In genomic region chr10:6766061-6766460, GRCh38 we compare ENCODE assay signal across 19 cellular contexts.
DNase-seq lines count a peak whose midpoint lies in the region; ATAC-seq, FAIRE-seq and TF ChIP-seq lines count a peak whose summit lies in the region.
"Had no signal": no experiment of that assay in that cellular context is flagged by ENCODE, and none has a peak within 500 bp of the region (broad histone marks: within the 10 kb centered on the region; RNA-seq: fewer than 3 reads in every experiment).

No MANE protein-coding gene starts in this region.

- no peak for TF ChIP-seq RAD21 in GM12878 (IDR thresholded peaks at IDR 0.05; ENCODE audit: insufficient read depth, low read depth, low read length)

- peak overlapping the region; percentile 79 for H3K4me3 Mint-ChIP-seq in HFFc6
- H3K4me3 Mint-ChIP-seq: activated CD4-positive, alpha-beta memory T cell treated with anti-CD3 and anti-CD28 coated beads, Interleukin-2, amount 10 ng/mL, durations not matched to agents 7 days and 5 days; naive thymus-derived CD8-positive, alpha-beta T cell had no signal

- H3K4me2 ChIP-seq in GM12878 (ENCODE audit: control insufficient read depth, insufficient read depth) (no peak overlapping the region), mesenchymal stem cell (ENCODE audit: low read length, poor library complexity, severe bottlenecking) (no peak overlapping the region)

- H3K9me3 ChIP-seq in GM12878 (replicated peaks; ENCODE audit: control insufficient read depth, insufficient read depth, low read length) (peaks cover 6% of the 10 kb centered on the region; the same call in 2 of the 3 replicates), mesenchymal stem cell (ENCODE audit: control insufficient read depth, low read length) (no peaks in the 10 kb centered on the region)

- H2BK12ac ChIP-seq in mesenchymal stem cell (ENCODE audit: low read length in 2 of 2): no peak overlapping the region

- H3K27me3 Mint-ChIP-seq in HFFc6 (ENCODE audit: insufficient read depth): peaks cover 2% of the 10 kb centered on the region

- H3K79me2 ChIP-seq in ACC112 (ENCODE audit: control insufficient read depth, insufficient read depth, low read length, unreplicated experiment) (no peaks in the 10 kb centered on the region), GM12878 (ENCODE audit: control insufficient read depth, insufficient read depth, low read length) (no peaks in the 10 kb centered on the region)

- H3K9ac ChIP-seq in GM12878 (ENCODE audit: control insufficient read depth, insufficient read depth, low read length) (no peak overlapping the region), mesenchymal stem cell (ENCODE audit: low read length) (peak overlapping the region; percentile 40)

- no peak overlapping the region for H3K4ac ChIP-seq in mesenchymal stem cell (ENCODE audit: low read depth in 1 of 2, low read length in 2 of 2)

- H3K36me3 Mint-ChIP-seq in HFFc6 (ENCODE audit: low read depth): no peaks in the 10 kb centered on the region; the same call in 1 of the 2 replicates

- intact Hi-C loops in GM12878 (cut with micrococcal nuclease; ENCODE audit: unreplicated experiment): no loop called here

- no peak for ATAC-seq in GM12878
- no peak for ATAC-seq in HG03095 (IDR thresholded peaks at IDR 0.05; ENCODE audit: unreplicated experiment)
- no peak for ATAC-seq in GM21576 (IDR thresholded peaks at IDR 0.05; ENCODE audit: unreplicated experiment)
- ATAC-seq: HCT116; naive thymus-derived CD8-positive, alpha-beta T cell had no signal

- H2BK120ac ChIP-seq in mesenchymal stem cell (ENCODE audit: low read depth, low read length): no peak overlapping the region

- H3K79me1 ChIP-seq in mesenchymal stem cell (replicated peaks; ENCODE audit: low read length, poor library complexity, severe bottlenecking): no peaks in the 10 kb centered on the region

- no peak overlapping the region for H2BK5ac ChIP-seq in mesenchymal stem cell (ENCODE audit: low read depth, low read length, poor library complexity, severe bottlenecking)

- SMC1A ChIA-PET in GM12878 (lab: Charles Lee; ENCODE audit: uncharacterized antibody, unreplicated experiment): no interaction called here

- H3K14ac ChIP-seq in mesenchymal stem cell (ENCODE audit: low read length in 2 of 2): no peak overlapping the region

- peaks cover 12% of the 10 kb centered on the region for H3K4me1 Mint-ChIP-seq in HFFc6 (ENCODE audit: low read depth)
- H3K4me1 Mint-ChIP-seq: activated CD4-positive, alpha-beta memory T cell treated with anti-CD3 and anti-CD28 coated beads, Interleukin-2, amount 10 ng/mL, durations not matched to agents 7 days and 5 days had no signal

- no peak overlapping the region for H4K8ac ChIP-seq in mesenchymal stem cell (ENCODE audit: low read length)

- peak overlapping the region in 1 of 2 experiments; percentile 12 for H3K18ac ChIP-seq in mesenchymal stem cell (ENCODE audit: low read depth in 1 of 2, low read length in 2 of 2)

- peak overlapping the region; percentile 49 for H3K4me3 ChIP-seq in ACC112 (ENCODE audit: low read depth, low read length)
- no peak overlapping the region for H3K4me3 ChIP-seq in GM12878
- peak overlapping the region in 1 of 2 experiments; percentile 57 for H3K4me3 ChIP-seq in mesenchymal stem cell (ENCODE audit: insufficient read depth in 1 of 2, low read depth in 1 of 2, low read length in 2 of 2)
- H3K4me3 ChIP-seq: ascending aorta, esophagus squamous epithelium, SK-N-MC had no signal

- CTCF ChIA-PET in GM12878 (lab: Yijun Ruan, JAX): no interaction called here

- no TSS peak for BruUV-seq in GM12878 (replicated peaks; lab: Mats Ljungman, UMichigan)

- 15% methylated on average over 7 of the region's 7 CpGs for WGBS in GM12878 (ENCODE audit: insufficient coverage, insufficient replicate concordance, low lambda C conversion rate, missing lambda C conversion rate)
- WGBS in mesenchymal stem cell: 86% methylated on average over 7 of the region's 7 CpGs

- H3K27me3 ChIP-seq in ACC112 (ENCODE audit: insufficient read depth, low read length) (no peaks in the 10 kb centered on the region), GM12878 (replicated peaks in 1 of 2; ENCODE audit: control insufficient read depth in 2 of 2, insufficient read depth in 2 of 2, low read length in 1 of 2) (peaks cover 0 to 3% of the 10 kb centered on the region in 2 experiments; a peak in 1 of 4 replicates), mesenchymal stem cell (ENCODE audit: control insufficient read depth in 1 of 2, insufficient read depth in 1 of 2, low read length in 2 of 2) (no peaks in the 10 kb centered on the region)
- H3K27me3 ChIP-seq: ascending aorta had no signal

- no peak overlapping the region for H2BK15ac ChIP-seq in mesenchymal stem cell (ENCODE audit: low read depth, poor library complexity, severe bottlenecking)

- H3K27ac ChIP-seq in ACC112 (ENCODE audit: low read depth, low read length): peak overlapping the region; percentile 10
- no peak overlapping the region for H3K27ac ChIP-seq in GM12878 (ENCODE audit: control insufficient read depth, insufficient read depth)
- no peak overlapping the region for H3K27ac ChIP-seq in mesenchymal stem cell (ENCODE audit: low read length, poor library complexity, severe bottlenecking)
- H3K27ac ChIP-seq: ascending aorta, SK-N-MC had no signal

- peaks cover 10% of the 10 kb centered on the region for H3K9me3 Mint-ChIP-seq in HFFc6
- H3K9me3 Mint-ChIP-seq: activated CD4-positive, alpha-beta memory T cell treated with anti-CD3 and anti-CD28 coated beads, Interleukin-2, amount 10 ng/mL, durations not matched to agents 7 days and 5 days had no signal

- no peak for TF ChIP-seq CTCF in HFFc6 (IDR thresholded peaks at IDR 0.05)
- no peak for TF ChIP-seq CTCF in GM12878 (IDR thresholded peaks at IDR 0.05 in 2 of 3, conservative IDR thresholded peaks at IDR 0.05 in 1 of 3; ENCODE audit: control insufficient read depth in 2 of 3, extremely low read depth in 1 of 3, insufficient read depth in 1 of 3, low read depth in 3 of 3, low read length in 3 of 3)

- H4K20me1 ChIP-seq in GM12878 (ENCODE audit: control insufficient read depth, insufficient read depth): no peaks in the 10 kb centered on the region

- no peak for TF ChIP-seq POLR2A in GM12878 (IDR thresholded peaks at IDR 0.05; ENCODE audit: low read depth, low read length)

- DNase-seq in HFFc6: peak; percentile 44
- no peak for DNase-seq in GM12878 (ENCODE audit: low read depth, low spot score)
- no peak for DNase-seq in mesenchymal stem cell
- no peak for DNase-seq in GM19240 (ENCODE audit: insufficient read length, low spot score)
- no peak for DNase-seq in activated gamma-delta T cell (lab: John Stamatoyannopoulos, UW)
- DNase-seq: activated CD4-positive, alpha-beta memory T cell treated with anti-CD3 and anti-CD28 coated beads, Interleukin-2, amount 10 ng/mL, durations not matched to agents 7 days and 5 days; AML-193; esophagus squamous epithelium; naive thymus-derived CD8-positive, alpha-beta T cell; NCI-H146; NCI-H446 treated with DMSO at 0.1 percent for 48 hours; stimulated activated CD4-positive, alpha-beta T cell treated with anti-CD3 and anti-CD28 coated beads, Interleukin-2, amount 100 ng/mL, for 24 hours had no signal

- POLR2A ChIA-PET in GM12878 (lab: Charles Lee): no interaction called here

- RAD21 ChIA-PET in GM12878 (lab: Charles Lee; ENCODE audit: unreplicated experiment): no interaction called here

- H3K36me3 ChIP-seq in ACC112 (ENCODE audit: insufficient read depth, low read length) (no peaks in the 10 kb centered on the region), GM12878 (ENCODE audit: control insufficient read depth in 2 of 2, insufficient read depth in 2 of 2, low read length in 1 of 2) (no peaks in the 10 kb centered on the region), mesenchymal stem cell (ENCODE audit: control insufficient read depth in 1 of 2, insufficient read depth in 2 of 2, low read depth in 1 of 2, low read length in 2 of 2) (no peaks in the 10 kb centered on the region)
- H3K36me3 ChIP-seq: ascending aorta, esophagus squamous epithelium had no signal

- H3K27ac Mint-ChIP-seq in HFFc6: peak overlapping the region; percentile 81
- H3K27ac Mint-ChIP-seq: activated CD4-positive, alpha-beta memory T cell treated with anti-CD3 and anti-CD28 coated beads, Interleukin-2, amount 10 ng/mL, durations not matched to agents 7 days and 5 days; naive thymus-derived CD8-positive, alpha-beta T cell had no signal

- no peak for TF ChIP-seq EP300 in GM12878 (IDR thresholded peaks at IDR 0.05; ENCODE audit: borderline replicate concordance in 1 of 2, control insufficient read depth in 1 of 2, low read depth in 2 of 2, low read length in 2 of 2)

- no peak overlapping the region for H2AK5ac ChIP-seq in mesenchymal stem cell (ENCODE audit: low read length, severe bottlenecking)

- H3K23ac ChIP-seq in mesenchymal stem cell (ENCODE audit: low read length in 2 of 2): no peak overlapping the region

- peak; percentile 64 for FAIRE-seq in GM12878 (lab: Jason Lieb, UNC)
- FAIRE-seq: TTC549 had no signal

- in situ Hi-C loops in GM12878 (cut with MboI): no loop called here

- H3K4me1 ChIP-seq in ACC112 (ENCODE audit: control insufficient read depth, insufficient read depth, low read length, unreplicated experiment) (peaks cover 23% of the 10 kb centered on the region), GM12878 (ENCODE audit: control insufficient read depth, insufficient read depth, low read length) (peaks cover 3% of the 10 kb centered on the region; the same call in 1 of the 2 replicates), mesenchymal stem cell (ENCODE audit: control insufficient read depth, insufficient read depth, low read depth, low read length) (peaks cover 7% of the 10 kb centered on the region)
- H3K4me1 ChIP-seq: ascending aorta, esophagus squamous epithelium had no signal

- H2AFZ ChIP-seq in ACC112 (ENCODE audit: low read length, unreplicated experiment) (peak overlapping the region; percentile 47), GM12878 (ENCODE audit: control insufficient read depth, low read depth, low read length) (no peak overlapping the region), mesenchymal stem cell (ENCODE audit: low read depth, low read length) (no peak overlapping the region)

- H4K91ac ChIP-seq in mesenchymal stem cell (ENCODE audit: low read length): no peak overlapping the region

TF ChIP-seq in GM12878, 131 proteins besides CTCF, POLR2A, EP300 and RAD21:
- TF ChIP-seq CHD2 (IDR thresholded peaks at IDR 0.05; ENCODE audit: borderline replicate concordance, low read depth, low read length): no peak
